Comparison of ENCODE assay signal across 17 cellular contexts in the genomic region with DNA sequence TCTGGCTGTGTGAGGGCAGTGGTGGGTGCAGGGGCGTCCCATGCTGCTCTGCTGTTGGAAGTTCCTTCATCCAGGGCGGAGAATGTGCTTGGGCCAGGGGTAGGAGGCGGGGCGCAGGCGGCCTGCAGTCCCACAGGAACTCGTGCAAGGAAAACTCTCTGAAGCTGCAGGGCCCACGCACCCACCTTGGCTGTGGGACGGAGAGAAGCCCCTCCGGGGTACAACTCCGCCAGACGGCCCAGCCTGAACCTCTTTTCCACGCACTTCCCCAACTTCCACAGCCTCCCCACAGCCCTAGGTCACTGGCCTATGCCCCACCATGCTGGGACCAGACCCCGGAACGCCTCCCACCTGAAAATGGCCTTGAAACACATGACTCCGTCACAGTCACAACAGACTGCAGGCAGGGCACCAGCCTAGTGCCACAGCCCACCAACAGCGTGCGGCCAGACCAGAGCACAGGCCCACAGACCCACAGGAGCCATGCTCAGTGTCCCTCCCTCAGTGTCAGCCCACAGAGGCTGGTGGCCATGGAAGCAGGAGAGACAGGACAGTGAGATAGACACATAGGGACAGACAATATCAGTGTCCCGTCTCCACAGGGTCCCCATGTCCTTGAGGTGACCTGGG. TPM values are rescaled to one million over a fixed set of nuclear protein-coding genes. Genes with fewer than 3 reads are reported as not detected.
DNase-seq lines count a peak whose midpoint lies in the region; ATAC-seq and TF ChIP-seq lines count a peak whose summit lies in the region.
"Had no signal": no experiment of that assay in that cellular context is flagged by ENCODE, and none has a peak within 500 bp of the region (broad histone marks: within the 10 kb centered on the region; RNA-seq: fewer than 3 reads in every experiment).

No MANE protein-coding gene starts in this region.

- H3K27me3 ChIP-seq in neuronal stem cell (ENCODE audit: control insufficient read depth in 3 of 3, insufficient read depth in 3 of 3, low read depth in 1 of 3, low read length in 3 of 3) (no peaks in the 10 kb centered on the region), uterus (no peaks in the 10 kb centered on the region), esophagus muscularis mucosa (no peaks in the 10 kb centered on the region)

- no peak overlapping the region for H3K27ac Mint-ChIP-seq in activated naive CD4-positive, alpha-beta T cell treated with anti-CD3 and anti-CD28 coated beads, Interleukin-2, amount 10 ng/mL, durations not matched to agents 7 days and 5 days
- H3K27ac Mint-ChIP-seq: GM23338 had no signal

- no peaks in the 10 kb centered on the region for H3K36me3 Mint-ChIP-seq in activated naive CD4-positive, alpha-beta T cell treated with anti-CD3 and anti-CD28 coated beads, Interleukin-2, amount 10 ng/mL, durations not matched to agents 7 days and 5 days
- H3K36me3 Mint-ChIP-seq: naive thymus-derived CD8-positive, alpha-beta T cell had no signal

- H4K8ac ChIP-seq in neuronal stem cell (ENCODE audit: low read depth, low read length): no peak overlapping the region

- H3K4me3 ChIP-seq in neuronal stem cell (ENCODE audit: low read length in 2 of 2): no peak overlapping the region
- no peak overlapping the region for H3K4me3 ChIP-seq in uterus
- no peak overlapping the region for H3K4me3 ChIP-seq in esophagus muscularis mucosa
- H3K4me3 ChIP-seq: GM23338 had no signal

- no peak overlapping the region for H3K9ac ChIP-seq in neuronal stem cell (ENCODE audit: low read depth, low read length, poor library complexity)

- no peak overlapping the region for H2BK12ac ChIP-seq in neuronal stem cell (ENCODE audit: low read length)

- no peak overlapping the region for H4K91ac ChIP-seq in neuronal stem cell (ENCODE audit: low read depth, low read length, poor library complexity)

- peak overlapping the region; percentile 76 for H2BK15ac ChIP-seq in neuronal stem cell (ENCODE audit: low read length)

- TF ChIP-seq CTCF in uterus (IDR thresholded peaks at IDR 0.05) (no peak), esophagus muscularis mucosa (IDR thresholded peaks at IDR 0.05) (no peak)

- intact Hi-C loops in Right ventricle myocardium superior (cut with DNase I): no loop called here
- intact Hi-C loops in uterus (cut with DNase I; ENCODE audit: low total_unique reads): no loop called here
- intact Hi-C loops in esophagus muscularis mucosa (cut with DNase I): no loop called here

- H2AFZ ChIP-seq in neuronal stem cell (ENCODE audit: low read length): peak overlapping the region; percentile 45
- H2AFZ ChIP-seq: GM23338 had no signal

- TF ChIP-seq POLR2A in uterus (IDR thresholded peaks at IDR 0.05): no peak
- no peak for TF ChIP-seq POLR2A in esophagus muscularis mucosa (IDR thresholded peaks at IDR 0.05; ENCODE audit: low read depth)

- H2AK5ac ChIP-seq in neuronal stem cell (ENCODE audit: low read depth, low read length): peak overlapping the region; percentile 89

- peak; percentile 15 for DNase-seq in activated naive CD4-positive, alpha-beta T cell treated with anti-CD3 and anti-CD28 coated beads, Interleukin-2, amount 10 ng/mL, durations not matched to agents 7 days and 5 days
- no peak for DNase-seq in activated naive CD4-positive, alpha-beta T cell treated with Interleukin-2 at 50 U/mL for 16 hours
- DNase-seq in Right ventricle myocardium superior: peak; percentile 25
- DNase-seq in neuronal stem cell (ENCODE audit: low spot score): no peak
- peak; percentile 6 to 11 for DNase-seq in uterus
- no peak for DNase-seq in NCI-H128 (lab: John Stamatoyannopoulos, UW; ENCODE audit: unreplicated experiment)
- no peak for DNase-seq in esophagus muscularis mucosa (ENCODE audit: extremely low spot score)
- DNase-seq: effector memory CD4-positive, alpha-beta T cell; IMR-90; MV-4-11; NCI-H82; stimulated activated CD8-positive, alpha-beta memory T cell treated with anti-CD3 and anti-CD28 coated beads, Interleukin-4, amount 100 ng/mL, for 48 hours had no signal

- no peak overlapping the region for H2BK120ac ChIP-seq in neuronal stem cell (ENCODE audit: low read depth, low read length)

- no peak for ATAC-seq in Right ventricle myocardium superior (ENCODE audit: poor library complexity)
- ATAC-seq in SK-N-SH treated with all-trans-retinoic acid at 6 μM for 48 hours: no peak
- ATAC-seq: GM23338; naive thymus-derived CD8-positive, alpha-beta T cell; Panc1 had no signal

- H3K4ac ChIP-seq in neuronal stem cell (ENCODE audit: low read length): no peak overlapping the region

- H3K18ac ChIP-seq in neuronal stem cell (ENCODE audit: low read length): peak overlapping the region; percentile 24

- H3K79me1 ChIP-seq in neuronal stem cell (ENCODE audit: low read depth, low read length): no peaks in the 10 kb centered on the region

- H3K4me2 ChIP-seq in neuronal stem cell (ENCODE audit: insufficient read depth, low read length, poor library complexity, severe bottlenecking): no peak overlapping the region
- H3K4me2 ChIP-seq: GM23338 had no signal

- peak overlapping the region; percentile 91 for H3K23ac ChIP-seq in neuronal stem cell (ENCODE audit: low read depth, low read length, poor library complexity)

- TF ChIP-seq EP300 in esophagus muscularis mucosa (IDR thresholded peaks at IDR 0.05): no peak

- H3K4me1 ChIP-seq in neuronal stem cell (ENCODE audit: control insufficient read depth in 2 of 2, insufficient read depth in 1 of 2, low read depth in 1 of 2, low read length in 2 of 2): peaks cover 0 to 17% of the 10 kb centered on the region in 2 donors
- H3K4me1 ChIP-seq in uterus: no peaks in the 10 kb centered on the region
- H3K4me1 ChIP-seq in esophagus muscularis mucosa: peaks cover 0 to 7% (median 6%) of the 10 kb centered on the region in 4 donors

- no CpG with 5 or more reads among the region's 18 CpGs for WGBS in neuronal stem cell (ENCODE audit: extremely low coverage in 2 of 2, insufficient read length in 2 of 2, insufficient replicate concordance in 1 of 2), 2 donors
- 88% methylated on average over 18 of the region's 18 CpGs for WGBS in esophagus muscularis mucosa

- no peak overlapping the region for H3K4me3 Mint-ChIP-seq in activated naive CD4-positive, alpha-beta T cell treated with anti-CD3 and anti-CD28 coated beads, Interleukin-2, amount 10 ng/mL, durations not matched to agents 7 days and 5 days
- H3K4me3 Mint-ChIP-seq: GM23338; naive thymus-derived CD8-positive, alpha-beta T cell had no signal

- H3K9me3 ChIP-seq in neuronal stem cell (replicated peaks in 1 of 2; ENCODE audit: control insufficient read depth in 2 of 2, insufficient read depth in 1 of 2, low read depth in 1 of 2, low read length in 2 of 2): no peaks in the 10 kb centered on the region
- H3K9me3 ChIP-seq in uterus: no peaks in the 10 kb centered on the region
- H3K9me3 ChIP-seq in esophagus muscularis mucosa: no peaks in the 10 kb centered on the region

- H3K36me3 ChIP-seq in neuronal stem cell (replicated peaks in 1 of 2; ENCODE audit: control insufficient read depth in 2 of 2, insufficient read depth in 2 of 2, low read length in 2 of 2): no peaks in the 10 kb centered on the region
- H3K36me3 ChIP-seq in uterus: no peaks in the 10 kb centered on the region
- no peaks in the 10 kb centered on the region for H3K36me3 ChIP-seq in esophagus muscularis mucosa

- CTCF ChIA-PET in activated naive CD4-positive, alpha-beta T cell treated with anti-CD3 and anti-CD28 coated beads, Interleukin-2, amount 10 ng/mL, durations not matched to agents 7 days and 5 days (lab: Charles Lee): no interaction called here

- H3K4me1 Mint-ChIP-seq in activated naive CD4-positive, alpha-beta T cell treated with anti-CD3 and anti-CD28 coated beads, Interleukin-2, amount 10 ng/mL, durations not matched to agents 7 days and 5 days: no peaks in the 10 kb centered on the region

- H3K27ac ChIP-seq in neuronal stem cell (replicated peaks; ENCODE audit: low read length) (no peak overlapping the region), uterus (no peak overlapping the region), esophagus muscularis mucosa (replicated peaks in 1 of 4) (no peak overlapping the region)
- H3K27ac ChIP-seq: VCaP had no signal

- H3K27me3 Mint-ChIP-seq in activated naive CD4-positive, alpha-beta T cell treated with anti-CD3 and anti-CD28 coated beads, Interleukin-2, amount 10 ng/mL, durations not matched to agents 7 days and 5 days: no peaks in the 10 kb centered on the region
- H3K27me3 Mint-ChIP-seq: naive thymus-derived CD8-positive, alpha-beta T cell had no signal

- H2BK5ac ChIP-seq in neuronal stem cell (ENCODE audit: low read length): no peak overlapping the region

- H3K9me3 Mint-ChIP-seq in activated naive CD4-positive, alpha-beta T cell treated with anti-CD3 and anti-CD28 coated beads, Interleukin-2, amount 10 ng/mL, durations not matched to agents 7 days and 5 days: no peaks in the 10 kb centered on the region
- H3K9me3 Mint-ChIP-seq: GM23338; naive thymus-derived CD8-positive, alpha-beta T cell had no signal

- H3K14ac ChIP-seq in neuronal stem cell (ENCODE audit: low read length): no peak overlapping the region

TF ChIP-seq in SK-N-SH treated with all-trans-retinoic acid at 6 μM for 48 hours, 23 proteins besides CTCF, POLR2A, EP300 and RAD21:
- TF ChIP-seq ZFP30 (CRISPR knock-in tag; IDR thresholded peaks at IDR 0.05) (no peak), ZC3H10 (CRISPR knock-in tag; IDR thresholded peaks at IDR 0.05) (no peak), OSR1 (CRISPR knock-in tag; IDR thresholded peaks at IDR 0.05) (no peak), ARNTL (CRISPR knock-in tag; IDR thresholded peaks at IDR 0.05; ENCODE audit: borderline replicate concordance, low read depth) (no peak), ZNF70 (CRISPR knock-in tag; IDR thresholded peaks at IDR 0.05) (no peak)

RNA-seq across cellular contexts. Expression of a gene that starts 47.8 kb away (rescaled TPM):
- total RNA-seq in Right ventricle myocardium superior: 0.59 TPM
- polyA plus RNA-seq in neuronal stem cell (2013, experiment 1 of 2): 0.61 TPM
- 0.69 TPM for polyA plus RNA-seq in neuronal stem cell (2013, experiment 2 of 2)
- 1 to 10 TPM in 3 of 4 donors, not detected in 1; 2.4 to 6.8 (median 4.4) TPM for total RNA-seq in uterus
- 10 to 100 TPM in 3 of 4 donors, 1 to 10 TPM in 1; 7.5 to 18.1 (median 14.4) TPM for total RNA-seq in esophagus muscularis mucosa
- total RNA-seq: naive thymus-derived CD8-positive, alpha-beta T cell had no signal
- polyA plus RNA-seq: naive thymus-derived CD8-positive, alpha-beta T cell had no signal

Comparison
In these comparisons a context has a peak if more than half of its experiments do, and no peak if none do; other contexts are left out.
1. DNase-seq: peak in activated naive CD4-positive, alpha-beta T cell treated with anti-CD3 and anti-CD28 coated beads, Interleukin-2, amount 10 ng/mL, durations not matched to agents 7 days and 5 days (single experiment), Right ventricle myocardium superior (single experiment) and uterus (2 of 2); none in activated naive CD4-positive, alpha-beta T cell treated with Interleukin-2 at 50 U/mL for 16 hours (single experiment), neuronal stem cell (single experiment), NCI-H128 (single experiment) and esophagus muscularis mucosa (single experiment).